37 cellular contexts compared by ENCODE assay signal in genomic region chr3:149764302-149764701, GRCh38. TPM values are rescaled to one million over a fixed set of nuclear protein-coding genes. Genes with fewer than 3 reads are reported as not detected.
"Had no signal": no experiment of that assay in that cellular context is flagged by ENCODE, and none has a peak within 500 bp of the region (broad histone marks: within the 10 kb centered on the region; RNA-seq: fewer than 3 reads in every experiment).

No MANE protein-coding gene starts in this region.

- ATAC-seq: naive thymus-derived CD8-positive, alpha-beta T cell; natural killer cell treated with Interleukin-12 subunit alpha and Interleukin-12 subunit beta and Interleukin-15 and Interleukin-18, amount 100 ng/mL, for 72 hours; pancreas; right cardiac atrium; sciatic nerve; stimulated activated memory B cell treated with anti-CD40 and anti-IgM and Interleukin-4, amounts not matched to agents 10 μg/mL and 1 μg/mL and 100 μg/mL, for 72 hours; stimulated activated naive CD8-positive, alpha-beta T cell treated with anti-CD3 and anti-CD28 coated beads, Interleukin-15, amount 100 ng/mL, for 72 hours; stimulated activated naive CD8-positive, alpha-beta T cell treated with anti-CD3 and anti-CD28 coated beads, Interleukin-15, Interleukin-2, amounts not matched to agents 100 U/mL and 50 U/mL, for 24 hours had no signal

- H3K4me1 ChIP-seq: pancreas, prostate gland, spleen, suprapubic skin, testis, tibial artery, transverse colon, upper lobe of right lung, uterus had no signal

- H3K36me3 ChIP-seq: neutrophil, pancreas, prostate gland, spleen, suprapubic skin, tibial artery, transverse colon, upper lobe of right lung, uterus had no signal

- FAIRE-seq: pancreas had no signal

- DNase-seq: naive thymus-derived CD8-positive, alpha-beta T cell; nephron progenitor cell; nucleus accumbens; pancreas; retina; right cardiac atrium; spleen; stimulated activated CD4-positive, alpha-beta T cell treated with anti-CD3 and anti-CD28 coated beads, Interleukin-12 subunit alpha, Interleukin-12 subunit beta, amount 100 ng/mL, for 4 hours; stimulated activated CD4-positive, alpha-beta T cell treated with anti-CD3 and anti-CD28 coated beads, Interleukin-1b, Interleukin-23, amount 100 ng/mL, for 48 hours; stimulated activated CD4-positive, alpha-beta T cell treated with anti-CD3 and anti-CD28 coated beads, Interleukin-4, amount 100 ng/mL, for 1 hour; stimulated activated CD4-positive, alpha-beta T cell treated with anti-CD3 and anti-CD28 coated beads, Interleukin-4, amount 100 ng/mL, for 4 hours; stimulated activated CD8-positive, alpha-beta memory T cell treated with anti-CD3 and anti-CD28 coated beads, Interleukin-4, amount 100 ng/mL, for 48 hours; stimulated activated naive CD4-positive, alpha-beta T cell; stimulated activated naive CD8-positive, alpha-beta T cell treated with anti-CD3 and anti-CD28 coated beads, Interleukin-15, amount 100 ng/mL, for 72 hours; stimulated activated naive CD8-positive, alpha-beta T cell treated with anti-CD3 and anti-CD28 coated beads, Interleukin-15, Interleukin-2, amounts not matched to agents 100 U/mL and 50 U/mL, for 24 hours; substantia nigra; testis; tibial artery; transverse colon; upper lobe of right lung; uterus had no signal

- H3K36me3 Mint-ChIP-seq: naive thymus-derived CD8-positive, alpha-beta T cell; natural killer cell treated with Interleukin-12 subunit alpha and Interleukin-12 subunit beta and Interleukin-15 and Interleukin-18, amount 100 ng/mL, for 72 hours; stimulated activated memory B cell treated with anti-CD40 and anti-IgM and Interleukin-4, amounts not matched to agents 10 μg/mL and 1 μg/mL and 100 μg/mL, for 72 hours; type B pancreatic cell had no signal

- H3K27ac ChIP-seq: neutrophil, pancreas, prostate gland, skin epidermis, spleen, suprapubic skin, testis, tibial artery, transverse colon, upper lobe of right lung, uterus had no signal

- H3K27ac Mint-ChIP-seq: naive thymus-derived CD8-positive, alpha-beta T cell; natural killer cell treated with Interleukin-12 subunit alpha and Interleukin-12 subunit beta and Interleukin-15 and Interleukin-18, amount 100 ng/mL, for 72 hours; nephron progenitor cell; stimulated activated memory B cell treated with anti-CD40 and anti-IgM and Interleukin-4, amounts not matched to agents 10 μg/mL and 1 μg/mL and 100 μg/mL, for 72 hours; type B pancreatic cell had no signal

- H3K9me3 ChIP-seq: neutrophil, pancreas, prostate gland, spleen, suprapubic skin, testis, tibial artery, transverse colon, upper lobe of right lung, uterus had no signal

- H3K27me3 ChIP-seq: pancreas, testis, upper lobe of right lung, uterus had no signal

- H3K4me1 Mint-ChIP-seq: naive thymus-derived CD8-positive, alpha-beta T cell; nephron progenitor cell; stimulated activated memory B cell treated with anti-CD40 and anti-IgM and Interleukin-4, amounts not matched to agents 10 μg/mL and 1 μg/mL and 100 μg/mL, for 72 hours; stimulated activated naive CD8-positive, alpha-beta T cell treated with anti-CD3 and anti-CD28 coated beads, Interleukin-15, amount 100 ng/mL, for 72 hours had no signal

- H3K9me3 Mint-ChIP-seq: naive thymus-derived CD8-positive, alpha-beta T cell; natural killer cell treated with Interleukin-12 subunit alpha and Interleukin-12 subunit beta and Interleukin-15 and Interleukin-18, amount 100 ng/mL, for 72 hours; nephron progenitor cell; neural crest cell; stimulated activated memory B cell treated with anti-CD40 and anti-IgM and Interleukin-4, amounts not matched to agents 10 μg/mL and 1 μg/mL and 100 μg/mL, for 72 hours; stimulated activated naive CD8-positive, alpha-beta T cell treated with anti-CD3 and anti-CD28 coated beads, Interleukin-15, amount 100 ng/mL, for 72 hours; type B pancreatic cell had no signal

- H3K4me3 Mint-ChIP-seq: naive thymus-derived CD8-positive, alpha-beta T cell; natural killer cell treated with Interleukin-12 subunit alpha and Interleukin-12 subunit beta and Interleukin-15 and Interleukin-18, amount 100 ng/mL, for 72 hours; nephron progenitor cell; neural crest cell; stimulated activated memory B cell treated with anti-CD40 and anti-IgM and Interleukin-4, amounts not matched to agents 10 μg/mL and 1 μg/mL and 100 μg/mL, for 72 hours; stimulated activated naive CD8-positive, alpha-beta T cell treated with anti-CD3 and anti-CD28 coated beads, Interleukin-15, amount 100 ng/mL, for 72 hours; type B pancreatic cell had no signal

- H3K4me3 ChIP-seq: pancreas, prostate gland, skin epidermis, smooth muscle cell, spleen, suprapubic skin, testis, tibial artery, transverse colon, upper lobe of right lung, uterus had no signal

- H3K4me2 ChIP-seq: smooth muscle cell had no signal

RNA-seq across cellular contexts. Expression of gene ANKUB1, which starts 28.1 kb away (rescaled TPM):
- total RNA-seq: naive thymus-derived CD8-positive, alpha-beta T cell; natural killer cell treated with Interleukin-12 subunit alpha and Interleukin-12 subunit beta and Interleukin-15 and Interleukin-18, amount 100 ng/mL, for 72 hours; neural crest cell; omental fat pad; osteocyte; pancreas; posterior vena cava; prostate gland; pulmonary artery endothelial cell; right cardiac atrium; smooth muscle cell; spleen; suprapubic skin; transverse colon; upper lobe of right lung; urinary bladder had no signal
- polyA plus RNA-seq: naive thymus-derived CD8-positive, alpha-beta T cell; pancreas; right cardiac atrium; smooth muscle cell; thymus; urinary bladder had no signal
